ENCODE assay signal across 24 cellular contexts in genomic region chr15:25663515-25663914, GRCh38.
DNase-seq lines count a peak whose midpoint lies in the region; ATAC-seq, FAIRE-seq and TF ChIP-seq lines count a peak whose summit lies in the region.
"Had no signal": no experiment of that assay in that cellular context is flagged by ENCODE, and none has a peak within 500 bp of the region (broad histone marks: within the 10 kb centered on the region; RNA-seq: fewer than 3 reads in every experiment).

No MANE protein-coding gene starts in this region.

- intact Hi-C loops in upper lobe of right lung (cut with DNase I) = no loop called here
- intact Hi-C loops in OCI-LY7 (cut with micrococcal nuclease; ENCODE audit: unreplicated experiment) = no loop called here

- no peak overlapping the region for H4K5ac ChIP-seq in H1 (ENCODE audit: insufficient read length, low read depth, low read length)

- H3K56ac ChIP-seq in H1 (replicated peaks; ENCODE audit: insufficient read length, low read depth, low read length) = no peak overlapping the region

- no peak overlapping the region for H2BK15ac ChIP-seq in H1 (ENCODE audit: low read length)

- H3K23me2 ChIP-seq in H1 (ENCODE audit: low read depth, low read length) = no peaks in the 10 kb centered on the region

- H3K4me2 ChIP-seq in H1 (ENCODE audit: insufficient read depth in 1 of 2, low read depth in 2 of 2, low read length in 2 of 2) (no peak overlapping the region), OCI-LY7 (ENCODE audit: low read length) (no peak overlapping the region)
- H3K4me2 ChIP-seq: A549; BLaER1 treated with 17β-estradiol and CSF1 and Interleukin-3, amounts not matched to agents 10 nM and 100 nM had no signal

- no peaks in the 10 kb centered on the region for H3K79me2 ChIP-seq in H1 (ENCODE audit: control insufficient read depth in 1 of 2, insufficient read depth in 2 of 2, low read length in 2 of 2)
- no peaks in the 10 kb centered on the region for H3K79me2 ChIP-seq in OCI-LY7 (ENCODE audit: insufficient read depth, low read depth, low read length)

- no peaks in the 10 kb centered on the region for H4K20me1 ChIP-seq in H1 (replicated peaks in 1 of 2; ENCODE audit: control insufficient read depth in 1 of 2, insufficient read depth in 2 of 2, low read length in 2 of 2)
- H4K20me1 ChIP-seq in OCI-LY7 (ENCODE audit: insufficient read depth, low read length) = no peaks in the 10 kb centered on the region
- H4K20me1 ChIP-seq: BLaER1 treated with 17β-estradiol and CSF1 and Interleukin-3, amounts not matched to agents 10 nM and 100 nM had no signal

- WGBS in H1 (ENCODE audit: extremely low coverage in 1 of 2, insufficient coverage in 1 of 2, insufficient read length in 1 of 2, insufficient replicate concordance in 2 of 2, low coverage in 1 of 2, low lambda C conversion rate in 2 of 2, missing lambda C conversion rate in 1 of 2), 2 experiments = 91% methylated on average over 5 of the region's 5 CpGs; no CpG with 5 or more reads in 1 of the 2 experiments

- no peak overlapping the region for H2BK120ac ChIP-seq in H1 (replicated peaks; ENCODE audit: low read depth, low read length)

- POLR2A ChIA-PET in H1 (lab: Charles Lee; ENCODE audit: partially characterized antibody) = no interaction called here
- POLR2A ChIA-PET in HEK293T (lab: Yijun Ruan, JAX) = no interaction called here
- POLR2A ChIA-PET in OCI-LY7 (lab: Charles Lee) = no interaction called here

- FAIRE-seq in H1 (lab: Jason Lieb, UNC) = no peak
- FAIRE-seq: A549, D721Med, GM12878, GM19239 had no signal

- no peak overlapping the region for H4K8ac ChIP-seq in H1 (ENCODE audit: extremely low read depth, insufficient read depth, low read length)

- BruUV-seq in OCI-LY7 (replicated peaks; lab: Mats Ljungman, UMichigan) = no TSS peak

- no peak overlapping the region for H3K18ac ChIP-seq in H1 (ENCODE audit: extremely low read depth, low read length)

- no peak for TF ChIP-seq CTCF in H1 (IDR thresholded peaks at IDR 0.05; ENCODE audit: control extremely low read depth in 1 of 3, insufficient read depth in 1 of 3, low read depth in 1 of 3, low read length in 3 of 3)
- no peak for TF ChIP-seq CTCF in upper lobe of right lung (IDR thresholded peaks at IDR 0.05)
- no peak for TF ChIP-seq CTCF in OCI-LY7 (conservative IDR thresholded peaks at IDR 0.05; ENCODE audit: low read length)

- DNase-seq in LHCN-M2 (ENCODE audit: low read depth) (peak; percentile 39), H1 (ENCODE audit: low read depth in 1 of 2, low spot score in 2 of 2) (no peak), myocyte (ENCODE audit: low read depth) (peak; percentile 69), upper lobe of right lung (no peak), HEK293T (ENCODE audit: extremely low spot score) (no peak), OCI-LY7 (ENCODE audit: low spot score) (no peak)
- DNase-seq in stimulated activated CD8-positive, alpha-beta memory T cell treated with anti-CD3 and anti-CD28 coated beads, Interleukin-4, amount 100 ng/mL, for 48 hours = no peak
- DNase-seq: 8988T; ACHN; AML-193; BE2C; CD4-positive, alpha-beta T cell; CD8-positive, alpha-beta memory T cell; DMS 273 treated with DMSO at 0.1 percent for 48 hours; DMS79; EL; GDM1; GM23248; H9 had no signal

- TF ChIP-seq RAD21 in H1 (IDR thresholded peaks at IDR 0.05 in 1 of 2, conservative IDR thresholded peaks at IDR 0.05 in 1 of 2; ENCODE audit: low read depth in 2 of 2, low read length in 2 of 2) = no peak

- H3K14ac ChIP-seq in H1 (ENCODE audit: insufficient read length) = no peak overlapping the region

- CTCF ChIA-PET in H1 (lab: Charles Lee; ENCODE audit: partially characterized antibody) (no interaction called here), HEK293T (lab: Yijun Ruan, JAX) (no interaction called here), OCI-LY7 (lab: Charles Lee; ENCODE audit: unreplicated experiment) (interaction anchor here (0.6 kb wide), 1 partner anchor 33 kb away, joined by 3 read pairs; no protein-coding TSS in a partner anchor)

- no peaks in the 10 kb centered on the region; a peak in 1 of 4 replicates for H3K9me3 ChIP-seq in H1 (ENCODE audit: insufficient read depth in 2 of 2, low read depth in 1 of 2, low read length in 1 of 2)
- H3K9me3 ChIP-seq in upper lobe of right lung = no peaks in the 10 kb centered on the region
- no peaks in the 10 kb centered on the region for H3K9me3 ChIP-seq in OCI-LY7 (ENCODE audit: low read length)
- H3K9me3 ChIP-seq: A549, BE2C had no signal

- no peak overlapping the region for H3K9ac ChIP-seq in H1 (replicated peaks in 1 of 4; ENCODE audit: extremely low read depth in 1 of 4, low read depth in 3 of 4, low read length in 3 of 4)
- H3K9ac ChIP-seq: BLaER1 treated with 17β-estradiol and CSF1 and Interleukin-3, amounts not matched to agents 10 nM and 100 nM; GM23248 had no signal

- H3K27me3 ChIP-seq in H1 (replicated peaks in 1 of 4; ENCODE audit: control insufficient read depth in 3 of 4, extremely low read depth in 1 of 4, insufficient read depth in 3 of 4, low read length in 3 of 4) = no peaks in the 10 kb centered on the region; a peak in 2 of 7 replicates
- peaks cover 5% of the 10 kb centered on the region for H3K27me3 ChIP-seq in upper lobe of right lung
- H3K27me3 ChIP-seq: BE2C; BLaER1 treated with 17β-estradiol and CSF1 and Interleukin-3, amounts not matched to agents 10 nM and 100 nM had no signal

- H3K9me2 ChIP-seq in OCI-LY7 (ENCODE audit: insufficient read depth, low read length) = no peaks in the 10 kb centered on the region

- H3K79me1 ChIP-seq in H1 (ENCODE audit: low read depth, low read length) = no peaks in the 10 kb centered on the region

- no peak for TF ChIP-seq POLR2A in H1 (IDR thresholded peaks at IDR 0.05; ENCODE audit: control extremely low read depth in 1 of 2, low read depth in 2 of 2, low read length in 2 of 2)

- H2BK5ac ChIP-seq in H1 (ENCODE audit: low read depth, low read length) = no peak overlapping the region

- H2AFZ ChIP-seq in H1 (ENCODE audit: low read length) = no peak overlapping the region
- no peak overlapping the region for H2AFZ ChIP-seq in OCI-LY7 (ENCODE audit: low read length)
- H2AFZ ChIP-seq: GM23248 had no signal

- H4K91ac ChIP-seq in H1 (replicated peaks; ENCODE audit: insufficient read length, low read length) = no peak overlapping the region

- no peak overlapping the region for H3K23ac ChIP-seq in H1 (ENCODE audit: insufficient read length)

- H2AK5ac ChIP-seq in H1 (ENCODE audit: low read depth, low read length) = no peak overlapping the region

- H3K4me3 ChIP-seq in H1 (ENCODE audit: extremely low read depth in 1 of 4, insufficient read depth in 2 of 4, low read depth in 3 of 4, low read length in 4 of 4) (no peak overlapping the region), upper lobe of right lung (no peak overlapping the region), OCI-LY7 (ENCODE audit: low read depth, low read length, poor library complexity, severe bottlenecking) (no peak overlapping the region)
- H3K4me3 ChIP-seq: A549; BLaER1 treated with 17β-estradiol and CSF1 and Interleukin-3, amounts not matched to agents 10 nM and 100 nM; GM12878; GM23248 had no signal

- no peak overlapping the region for H2BK20ac ChIP-seq in H1 (ENCODE audit: low read length)

- H3K27ac ChIP-seq in H1 (ENCODE audit: low read depth, low read length) (no peak overlapping the region), upper lobe of right lung (no peak overlapping the region), OCI-LY7 (ENCODE audit: low read depth, low read length, poor library complexity, severe bottlenecking) (no peak overlapping the region)
- H3K27ac ChIP-seq: A549; BLaER1 treated with 17β-estradiol and CSF1 and Interleukin-3, amounts not matched to agents 10 nM and 100 nM; GM23248 had no signal

- H2BK12ac ChIP-seq in H1 (ENCODE audit: low read depth, low read length) = peak overlapping the region; percentile 53; the same call in 1 of the 2 replicates

- H3K36me3 ChIP-seq in H1 (ENCODE audit: control insufficient read depth in 2 of 4, insufficient read depth in 4 of 4, low read length in 3 of 4) = no peaks in the 10 kb centered on the region
- H3K36me3 ChIP-seq in upper lobe of right lung = no peaks in the 10 kb centered on the region
- H3K36me3 ChIP-seq in OCI-LY7 (ENCODE audit: insufficient read depth, low read length) = no peaks in the 10 kb centered on the region
- H3K36me3 ChIP-seq: BE2C; BLaER1 treated with 17β-estradiol and CSF1 and Interleukin-3, amounts not matched to agents 10 nM and 100 nM had no signal

- no peak for TF ChIP-seq EP300 in H1 (IDR thresholded peaks at IDR 0.05; ENCODE audit: borderline replicate concordance in 1 of 2, low read depth in 2 of 2, low read length in 2 of 2)

- peaks cover 0 to 7% (median 5%) of the 10 kb centered on the region in 4 experiments; a peak in 5 of 7 replicates for H3K4me1 ChIP-seq in H1 (replicated peaks in 1 of 4; ENCODE audit: control insufficient read depth in 3 of 4, insufficient read depth in 4 of 4, low read length in 3 of 4)
- no peaks in the 10 kb centered on the region for H3K4me1 ChIP-seq in upper lobe of right lung
- H3K4me1 ChIP-seq in OCI-LY7 (ENCODE audit: insufficient read depth, low read length, poor library complexity, severe bottlenecking) = no peaks in the 10 kb centered on the region
- H3K4me1 ChIP-seq: A549; BE2C; BLaER1 treated with 17β-estradiol and CSF1 and Interleukin-3, amounts not matched to agents 10 nM and 100 nM had no signal

- peak; percentile 29 for ATAC-seq in upper lobe of right lung
- ATAC-seq: A549, GM12878 had no signal

- no peak overlapping the region for H3K4ac ChIP-seq in H1 (replicated peaks; ENCODE audit: insufficient read length, low read depth, low read length)

TF ChIP-seq in H1, 55 proteins besides CTCF, POLR2A, EP300 and RAD21 (continues in another document):
- TF ChIP-seq TCF12 (IDR thresholded peaks at IDR 0.05; ENCODE audit: low read depth, low read length) (no peak), CTBP2 (IDR thresholded peaks at IDR 0.05; ENCODE audit: borderline replicate concordance, insufficient read depth, insufficient read length, low read length) (no peak)

TF ChIP-seq in HEK293T, 16 proteins besides CTCF, POLR2A, EP300 and RAD21:
- TF ChIP-seq LEF1 (IDR thresholded peaks at IDR 0.05; ENCODE audit: borderline replicate concordance) (no peak), FOXK2 (IDR thresholded peaks at IDR 0.05) (no peak), HDGF (IDR thresholded peaks at IDR 0.05; ENCODE audit: borderline replicate concordance) (no peak), SUZ12 (IDR thresholded peaks at IDR 0.05) (no peak), SP1 (IDR thresholded peaks at IDR 0.05) (no peak), ELF4 (IDR thresholded peaks at IDR 0.05) (no peak), TARDBP (IDR thresholded peaks at IDR 0.05) (no peak)
- TF ChIP-seq, protein P1, sequence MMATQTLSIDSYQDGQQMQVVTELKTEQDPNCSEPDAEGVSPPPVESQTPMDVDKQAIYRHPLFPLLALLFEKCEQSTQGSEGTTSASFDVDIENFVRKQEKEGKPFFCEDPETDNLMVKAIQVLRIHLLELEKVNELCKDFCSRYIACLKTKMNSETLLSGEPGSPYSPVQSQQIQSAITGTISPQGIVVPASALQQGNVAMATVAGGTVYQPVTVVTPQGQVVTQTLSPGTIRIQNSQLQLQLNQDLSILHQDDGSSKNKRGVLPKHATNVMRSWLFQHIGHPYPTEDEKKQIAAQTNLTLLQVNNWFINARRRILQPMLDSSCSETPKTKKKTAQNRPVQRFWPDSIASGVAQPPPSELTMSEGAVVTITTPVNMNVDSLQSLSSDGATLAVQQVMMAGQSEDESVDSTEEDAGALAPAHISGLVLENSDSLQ (IDR thresholded peaks at IDR 0.05) = no peak

Comparison
In these comparisons a context has a peak if more than half of its experiments do, and no peak if none do; other contexts are left out.
1. DNase-seq: peak in LHCN-M2 (single experiment) and myocyte (single experiment); none in H1 (0 of 2), upper lobe of right lung (single experiment), stimulated activated CD8-positive, alpha-beta memory T cell treated with anti-CD3 and anti-CD28 coated beads, Interleukin-4, amount 100 ng/mL, for 48 hours (single experiment), HEK293T (single experiment) and OCI-LY7 (single experiment).